Comparison of ENCODE assay signal across 4 cellular contexts in the genomic region with DNA sequence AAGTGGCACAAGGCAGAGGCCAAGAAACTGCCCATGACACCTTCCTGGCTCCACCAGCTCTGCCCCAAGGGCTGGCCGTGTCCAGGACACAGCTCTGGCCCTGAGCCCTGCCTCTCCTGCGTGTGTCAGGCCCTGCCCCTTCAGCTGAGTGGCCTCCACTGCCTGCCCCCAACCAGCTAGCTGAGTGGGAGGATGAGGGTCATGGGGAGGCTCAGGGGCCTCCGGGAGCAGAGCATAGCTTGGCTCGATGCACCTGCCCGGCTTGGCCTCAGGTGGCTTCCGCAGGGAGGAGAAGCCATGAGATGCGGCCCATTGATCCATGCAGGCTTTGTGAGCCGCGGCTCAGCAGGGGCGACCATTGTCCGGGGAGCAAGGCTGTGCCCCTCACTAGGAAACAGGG.
"Had no signal": no experiment of that assay in that cellular context is flagged by ENCODE, and none has a peak within 500 bp of the region (broad histone marks: within the 10 kb centered on the region; RNA-seq: fewer than 3 reads in every experiment).

No MANE protein-coding gene starts in this region.

- H3K4me3 ChIP-seq: K562 had no signal

- DNase-seq: IMR-90, KBM-7 had no signal

- H3K27ac ChIP-seq: HL-60 had no signal
